In genomic region chr1:235409045-235409820, GRCh38 we compare ENCODE assay signal across 1 cellular context.
TF ChIP-seq lines count a peak whose summit lies in the region.

No MANE protein-coding gene starts in this region.

TF ChIP-seq in HepG2, 621 proteins besides CTCF, POLR2A, EP300 and RAD21 (continued from another document and continues in another):
- no peak for TF ChIP-seq ZNF776 (CRISPR knock-in tag; IDR thresholded peaks at IDR 0.05)
- TF ChIP-seq KLF11 (CRISPR knock-in tag; IDR thresholded peaks at IDR 0.05): no peak
- peak in 1 of 2 experiments; percentile 86; a peak in 2 of 4 replicates for TF ChIP-seq KLF16 (CRISPR knock-in tag; IDR thresholded peaks at IDR 0.05)
- no peak for TF ChIP-seq ZNF335 (CRISPR knock-in tag; IDR thresholded peaks at IDR 0.05)
- no peak for TF ChIP-seq ISX (CRISPR knock-in tag; conservative IDR thresholded peaks at IDR 0.05)
- TF ChIP-seq RBFOX2 (IDR thresholded peaks at IDR 0.05; ENCODE audit: low read depth, low read length): no peak
- TF ChIP-seq ARID3A (IDR thresholded peaks at IDR 0.05; ENCODE audit: low read depth, low read length): peak; percentile 85; the same call in 1 of the 2 replicates
- TF ChIP-seq RELA (CRISPR knock-in tag; IDR thresholded peaks at IDR 0.05): no peak
- TF ChIP-seq ZIK1 (CRISPR knock-in tag; IDR thresholded peaks at IDR 0.05; ENCODE audit: borderline replicate concordance, low read depth): no peak
- no peak for TF ChIP-seq ZBTB44 (CRISPR knock-in tag; IDR thresholded peaks at IDR 0.05)
- TF ChIP-seq NR1H2 (CRISPR knock-in tag; IDR thresholded peaks at IDR 0.05; ENCODE audit: borderline replicate concordance, low read depth): no peak
- TF ChIP-seq ZNF326 (CRISPR knock-in tag; IDR thresholded peaks at IDR 0.05; ENCODE audit: borderline replicate concordance): no peak
- peak in 1 of 2 experiments; percentile 81; a peak in 2 of 4 replicates for TF ChIP-seq NR2F1 (CRISPR knock-in tag; IDR thresholded peaks at IDR 0.05)
- no peak for TF ChIP-seq ZNF674 (CRISPR knock-in tag; IDR thresholded peaks at IDR 0.05; ENCODE audit: low read depth)
- no peak for TF ChIP-seq ZNF615 (CRISPR knock-in tag; IDR thresholded peaks at IDR 0.05; ENCODE audit: borderline replicate concordance)
- TF ChIP-seq GFI1 (CRISPR knock-in tag; IDR thresholded peaks at IDR 0.05; ENCODE audit: borderline replicate concordance): 0 out of 2 replicates have a peak, but pooled peaks have one; percentile 18
- TF ChIP-seq XBP1 (CRISPR knock-in tag; IDR thresholded peaks at IDR 0.05): peak; percentile 52; the same call in 1 of the 2 replicates
- no peak for TF ChIP-seq SMAD9 (CRISPR knock-in tag; IDR thresholded peaks at IDR 0.05)
- peak; percentile 88 for TF ChIP-seq MED1 (CRISPR knock-in tag; IDR thresholded peaks at IDR 0.05)
- 0 out of 2 replicates have a peak, but pooled peaks have one; percentile 74 for TF ChIP-seq ZNF775 (CRISPR knock-in tag; IDR thresholded peaks at IDR 0.05; ENCODE audit: borderline replicate concordance)
- peak; percentile 58; the same call in 1 of the 2 replicates for TF ChIP-seq FOXK2 (IDR thresholded peaks at IDR 0.05)
- no peak for TF ChIP-seq ZMAT5 (CRISPR knock-in tag; IDR thresholded peaks at IDR 0.05; ENCODE audit: borderline replicate concordance, low read depth)
- no peak for TF ChIP-seq IKZF4 (CRISPR knock-in tag; IDR thresholded peaks at IDR 0.05; ENCODE audit: borderline replicate concordance, low read depth, not compliant biosample characterization)
- no peak for TF ChIP-seq ADNP (CRISPR knock-in tag; IDR thresholded peaks at IDR 0.05)
- TF ChIP-seq THAP9 (CRISPR knock-in tag; IDR thresholded peaks at IDR 0.05; ENCODE audit: borderline replicate concordance): no peak
- peak; percentile 90 for TF ChIP-seq CEBPB (IDR thresholded peaks at IDR 0.05; ENCODE audit: borderline replicate concordance, low read depth, low read length)
- TF ChIP-seq EZH2 (conservative IDR thresholded peaks at IDR 0.05; ENCODE audit: low read depth, low read length): no peak
- peak; percentile 83 for TF ChIP-seq CEBPG (CRISPR knock-in tag; IDR thresholded peaks at IDR 0.05)
- no peak for TF ChIP-seq ATRX (CRISPR knock-in tag; IDR thresholded peaks at IDR 0.05; ENCODE audit: borderline replicate concordance)
- peak; percentile 45; the same call in 1 of the 2 replicates for TF ChIP-seq HOMEZ (CRISPR knock-in tag; IDR thresholded peaks at IDR 0.05; ENCODE audit: low read depth)
- TF ChIP-seq KDM5A (IDR thresholded peaks at IDR 0.05; ENCODE audit: borderline replicate concordance, low read length): no peak
- TF ChIP-seq ATF5 (CRISPR knock-in tag; IDR thresholded peaks at IDR 0.05; ENCODE audit: low read depth): 0 out of 2 replicates have a peak, but pooled peaks have one; percentile 60
- TF ChIP-seq ZBED4 (CRISPR knock-in tag; IDR thresholded peaks at IDR 0.05; ENCODE audit: borderline replicate concordance): no peak
- TF ChIP-seq GRHL1 (CRISPR knock-in tag; conservative IDR thresholded peaks at IDR 0.05): no peak
- no peak for TF ChIP-seq ZNF7 (CRISPR knock-in tag; IDR thresholded peaks at IDR 0.05)
- peak; percentile 83; the same call in 1 of the 2 replicates for TF ChIP-seq MBD4 (IDR thresholded peaks at IDR 0.05; ENCODE audit: borderline replicate concordance, low read length)
- TF ChIP-seq REPIN1 (CRISPR knock-in tag; IDR thresholded peaks at IDR 0.05; ENCODE audit: borderline replicate concordance, low read depth): no peak
- no peak for TF ChIP-seq TRAFD1 (CRISPR knock-in tag; IDR thresholded peaks at IDR 0.05; ENCODE audit: borderline replicate concordance)
- peak; percentile 57; the same call in 1 of the 2 replicates for TF ChIP-seq ZNF205 (CRISPR knock-in tag; IDR thresholded peaks at IDR 0.05)
- peak; percentile 12; the same call in 1 of the 2 replicates for TF ChIP-seq ZSCAN31 (CRISPR knock-in tag; IDR thresholded peaks at IDR 0.05; ENCODE audit: low read depth)
- TF ChIP-seq ZNF274 (CRISPR knock-in tag; IDR thresholded peaks at IDR 0.05): no peak
- peak; percentile 72 for TF ChIP-seq SRF (IDR thresholded peaks at IDR 0.05; ENCODE audit: low read depth, low read length)
- TF ChIP-seq ZNF317 (CRISPR knock-in tag; IDR thresholded peaks at IDR 0.05): no peak
- no peak for TF ChIP-seq ZNF841 (CRISPR knock-in tag; IDR thresholded peaks at IDR 0.05; ENCODE audit: borderline replicate concordance)
- no peak for TF ChIP-seq MTA1 (CRISPR knock-in tag; IDR thresholded peaks at IDR 0.05; ENCODE audit: borderline replicate concordance)
- no peak for TF ChIP-seq KLF15 (CRISPR knock-in tag; IDR thresholded peaks at IDR 0.05; ENCODE audit: borderline replicate concordance)
- no peak for TF ChIP-seq ZNF546 (CRISPR knock-in tag; conservative IDR thresholded peaks at IDR 0.05)
- peak; percentile 22; the same call in 1 of the 2 replicates for TF ChIP-seq SOX13 (IDR thresholded peaks at IDR 0.05)
- peak in 1 of 2 experiments; percentile 89; a peak in 2 of 4 replicates for TF ChIP-seq SOX13 (CRISPR knock-in tag; conservative IDR thresholded peaks at IDR 0.05 in 1 of 2, IDR thresholded peaks at IDR 0.05 in 1 of 2)
- TF ChIP-seq ZNF614 (CRISPR knock-in tag; IDR thresholded peaks at IDR 0.05; ENCODE audit: borderline replicate concordance): peak; percentile 65; the same call in 1 of the 2 replicates
- no peak for TF ChIP-seq CREBL2 (CRISPR knock-in tag; IDR thresholded peaks at IDR 0.05; ENCODE audit: borderline replicate concordance)
- peak; percentile 76; the same call in 1 of the 2 replicates for TF ChIP-seq SIX1 (CRISPR knock-in tag; IDR thresholded peaks at IDR 0.05; ENCODE audit: borderline replicate concordance)
- TF ChIP-seq SOX5 (CRISPR knock-in tag; IDR thresholded peaks at IDR 0.05; ENCODE audit: borderline replicate concordance): peak; percentile 94
